In genomic region chr4:40843696-40844095, GRCh38 we compare ENCODE assay signal across 1 cellular context.
A peak's percentile ranks its signal among the peaks of the same experiment; 100 is the strongest.
TF ChIP-seq lines count a peak whose summit lies in the region.

No MANE protein-coding gene starts in this region.

TF ChIP-seq in K562, 482 proteins besides CTCF, POLR2A, EP300 and RAD21 (continued from another document):
- TF ChIP-seq ATF6 (CRISPR knock-in tag; IDR thresholded peaks at IDR 0.05) (no peak), HLTF (IDR thresholded peaks at IDR 0.05) (no peak), MAFG (tag; conservative IDR thresholded peaks at IDR 0.05) (no peak), BRCA1 (IDR thresholded peaks at IDR 0.05) (no peak), BRCA1 (CRISPR knock-in tag; IDR thresholded peaks at IDR 0.05) (no peak), ESRRA (IDR thresholded peaks at IDR 0.05; ENCODE audit: borderline replicate concordance, low read depth) (no peak), RCOR1 (IDR thresholded peaks at IDR 0.05; ENCODE audit: borderline replicate concordance in 1 of 2, low read depth in 2 of 2, low read length in 2 of 2) (0 out of 4 replicates have a peak, but pooled peaks of 1 of the 2 experiments have one; percentile 28), NFYB (IDR thresholded peaks at IDR 0.05; ENCODE audit: extremely low read depth, insufficient read length) (no peak), ZNF76 (CRISPR knock-in tag; IDR thresholded peaks at IDR 0.05; ENCODE audit: borderline replicate concordance) (no peak), SRSF1 (IDR thresholded peaks at IDR 0.05; ENCODE audit: low read depth, low read length) (no peak)
- TF ChIP-seq, protein P1, sequence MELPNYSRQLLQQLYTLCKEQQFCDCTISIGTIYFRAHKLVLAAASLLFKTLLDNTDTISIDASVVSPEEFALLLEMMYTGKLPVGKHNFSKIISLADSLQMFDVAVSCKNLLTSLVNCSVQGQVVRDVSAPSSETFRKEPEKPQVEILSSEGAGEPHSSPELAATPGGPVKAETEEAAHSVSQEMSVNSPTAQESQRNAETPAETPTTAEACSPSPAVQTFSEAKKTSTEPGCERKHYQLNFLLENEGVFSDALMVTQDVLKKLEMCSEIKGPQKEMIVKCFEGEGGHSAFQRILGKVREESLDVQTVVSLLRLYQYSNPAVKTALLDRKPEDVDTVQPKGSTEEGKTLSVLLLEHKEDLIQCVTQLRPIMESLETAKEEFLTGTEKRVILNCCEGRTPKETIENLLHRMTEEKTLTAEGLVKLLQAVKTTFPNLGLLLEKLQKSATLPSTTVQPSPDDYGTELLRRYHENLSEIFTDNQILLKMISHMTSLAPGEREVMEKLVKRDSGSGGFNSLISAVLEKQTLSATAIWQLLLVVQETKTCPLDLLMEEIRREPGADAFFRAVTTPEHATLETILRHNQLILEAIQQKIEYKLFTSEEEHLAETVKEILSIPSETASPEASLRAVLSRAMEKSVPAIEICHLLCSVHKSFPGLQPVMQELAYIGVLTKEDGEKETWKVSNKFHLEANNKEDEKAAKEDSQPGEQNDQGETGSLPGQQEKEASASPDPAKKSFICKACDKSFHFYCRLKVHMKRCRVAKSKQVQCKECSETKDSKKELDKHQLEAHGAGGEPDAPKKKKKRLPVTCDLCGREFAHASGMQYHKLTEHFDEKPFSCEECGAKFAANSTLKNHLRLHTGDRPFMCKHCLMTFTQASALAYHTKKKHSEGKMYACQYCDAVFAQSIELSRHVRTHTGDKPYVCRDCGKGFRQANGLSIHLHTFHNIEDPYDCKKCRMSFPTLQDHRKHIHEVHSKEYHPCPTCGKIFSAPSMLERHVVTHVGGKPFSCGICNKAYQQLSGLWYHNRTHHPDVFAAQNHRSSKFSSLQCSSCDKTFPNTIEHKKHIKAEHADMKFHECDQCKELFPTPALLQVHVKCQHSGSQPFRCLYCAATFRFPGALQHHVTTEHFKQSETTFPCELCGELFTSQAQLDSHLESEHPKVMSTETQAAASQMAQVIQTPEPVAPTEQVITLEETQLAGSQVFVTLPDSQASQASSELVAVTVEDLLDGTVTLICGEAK (IDR thresholded peaks at IDR 0.05): no peak
- TF ChIP-seq, protein P1 (CRISPR knock-in tag; IDR thresholded peaks at IDR 0.05): no peak
